In the genomic region with DNA sequence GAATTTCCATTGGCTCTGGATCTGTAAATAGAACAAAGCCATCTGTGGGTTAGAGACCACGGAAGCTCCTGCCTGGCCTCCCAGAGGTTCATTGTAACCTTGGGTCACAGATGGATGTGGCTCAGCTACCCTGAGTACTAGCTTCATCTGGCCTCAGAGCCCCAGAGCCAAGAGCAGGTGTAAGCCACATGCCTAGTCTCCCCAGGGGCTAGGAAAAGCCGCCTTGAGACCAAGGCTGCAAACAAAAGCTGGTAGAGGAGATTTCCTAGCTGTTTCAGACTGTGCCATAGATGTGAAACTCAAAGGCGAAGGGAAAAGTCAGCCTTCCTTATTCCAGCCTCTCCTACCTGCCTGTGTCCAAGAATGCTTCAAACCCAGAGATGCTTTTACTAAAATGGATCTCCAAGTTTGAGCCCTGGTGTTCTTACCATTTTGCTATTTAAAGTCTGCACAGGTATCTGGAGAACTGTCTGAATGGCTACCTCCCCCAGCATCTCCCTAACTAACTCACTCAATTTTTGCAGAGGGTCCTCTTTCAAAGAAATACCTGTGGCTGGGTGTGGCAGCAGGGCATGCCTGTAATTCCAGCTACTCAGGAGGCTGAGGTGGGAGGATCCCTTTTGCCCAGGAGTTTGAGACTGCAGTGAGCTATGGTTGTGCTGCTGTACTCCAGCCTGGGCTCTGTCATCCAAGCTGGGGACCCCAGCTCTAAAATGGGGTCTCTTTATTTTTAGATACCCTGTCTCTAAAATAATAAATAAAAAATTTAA, we compare ENCODE assay signal across 22 cellular contexts. TPM values are rescaled to one million over a fixed set of nuclear protein-coding genes. Genes with fewer than 3 reads are reported as not detected.
DNase-seq lines count a peak whose midpoint lies in the region; ATAC-seq lines count a peak whose summit lies in the region.
"Had no signal": no experiment of that assay in that cellular context is flagged by ENCODE, and none has a peak within 500 bp of the region (broad histone marks: within the 10 kb centered on the region; RNA-seq: fewer than 3 reads in every experiment).

No MANE protein-coding gene starts in this region.

- ATAC-seq in T-helper 17 cell, result no peak
- ATAC-seq: activated naive CD4-positive, alpha-beta T cell treated with anti-CD3 and anti-CD28 coated beads, Interleukin-2, amount 50 U/mL, for 72 hours; activated T-cell treated with anti-CD3 and anti-CD28 coated beads, Interleukin-2, amount 50 U/mL, for 4 hours; foreskin keratinocyte; HepG2; left cardiac atrium; Right ventricle myocardium inferior had no signal

- no peak overlapping the region for H3K4me3 Mint-ChIP-seq in T-helper 17 cell
- H3K4me3 Mint-ChIP-seq: activated CD4-positive, alpha-beta memory T cell treated with anti-CD3 and anti-CD28 coated beads, Interleukin-2, amount 10 ng/mL, durations not matched to agents 7 days and 5 days; activated T-cell treated with anti-CD3 and anti-CD28 coated beads, Interleukin-2, amount 50 U/mL, for 4 hours; dendritic cell treated with granulocyte-macrophage colony-stimulating factor and Interleukin-4, amounts not matched to agents 40 ng/mL and 50 ng/mL, for 4 days had no signal

- no peaks in the 10 kb centered on the region for H3K9me3 ChIP-seq in T-helper 17 cell (ENCODE audit: control insufficient read depth, low read length, poor library complexity, severe bottlenecking)
- H3K9me3 ChIP-seq: right atrium auricular region, transverse colon had no signal

- H3K27ac Mint-ChIP-seq in T-helper 17 cell, result no peak overlapping the region
- H3K27ac Mint-ChIP-seq: activated CD4-positive, alpha-beta memory T cell treated with anti-CD3 and anti-CD28 coated beads, Interleukin-2, amount 10 ng/mL, durations not matched to agents 7 days and 5 days; activated naive CD4-positive, alpha-beta T cell treated with anti-CD3 and anti-CD28 coated beads, Interleukin-2, amount 50 U/mL, for 72 hours; dendritic cell treated with granulocyte-macrophage colony-stimulating factor and Interleukin-4, amounts not matched to agents 40 ng/mL and 50 ng/mL, for 4 days had no signal

- DNase-seq in NCI-H1417 (lab: John Stamatoyannopoulos, UW), result peak; percentile 49 to 79 (median 74)
- no peak for DNase-seq in NCI-H1417 treated with DMSO at 0.1 percent for 48 hours (lab: John Stamatoyannopoulos, UW)
- peak; percentile 29 for DNase-seq in NCI-H1694 (lab: John Stamatoyannopoulos, UW)
- peak; percentile 82 for DNase-seq in SK-N-DZ (ENCODE audit: low spot score)
- peak; percentile 78 for DNase-seq in myocyte (ENCODE audit: low read depth)
- DNase-seq in Ammon's horn (ENCODE audit: low spot score), result no peak
- no peak for DNase-seq in activated CD4-positive, alpha-beta T cell treated with anti-CD3 and anti-CD28 coated beads for 1 hour
- DNase-seq in T-helper 17 cell, result no peak
- DNase-seq: 8988T; activated CD4-positive, alpha-beta memory T cell treated with anti-CD3 and anti-CD28 coated beads, Interleukin-2, amount 10 ng/mL, durations not matched to agents 7 days and 5 days; activated T-cell treated with anti-CD3 and anti-CD28 coated beads, Interleukin-2, amount 50 U/mL, for 4 hours; DMS79; foreskin keratinocyte; left cardiac atrium; stimulated activated CD4-positive, alpha-beta T cell treated with anti-CD3 and anti-CD28 coated beads, Interleukin-15, amount 100 ng/mL, for 24 hours; stimulated activated naive CD4-positive, alpha-beta T cell treated with Interleukin-2 at 50 U/mL for 16 hours; transverse colon had no signal

- no peaks in the 10 kb centered on the region for H3K36me3 Mint-ChIP-seq in T-helper 17 cell (ENCODE audit: low read depth)

- no peaks in the 10 kb centered on the region for H3K4me1 Mint-ChIP-seq in T-helper 17 cell
- H3K4me1 Mint-ChIP-seq: activated CD4-positive, alpha-beta memory T cell treated with anti-CD3 and anti-CD28 coated beads, Interleukin-2, amount 10 ng/mL, durations not matched to agents 7 days and 5 days had no signal

- peaks cover 30% of the 10 kb centered on the region for H3K27me3 Mint-ChIP-seq in T-helper 17 cell
- H3K27me3 Mint-ChIP-seq: dendritic cell treated with granulocyte-macrophage colony-stimulating factor and Interleukin-4, amounts not matched to agents 40 ng/mL and 50 ng/mL, for 4 days had no signal

RNA-seq across cellular contexts. Expression of gene MAP1B, which starts 42.3 kb away (rescaled TPM):
- 86.5 and 93.2 TPM in 2 replicates for polyA plus RNA-seq in SK-N-DZ (2014; cell fraction: cytosol; rRNA removed)
- polyA plus RNA-seq in SK-N-DZ (2014; cell fraction: nucleus; rRNA removed), result 32.0 and 53.3 TPM in 2 replicates
- total RNA-seq in myocyte (60.3 and 113 TPM in 2 replicates), T-helper 17 cell (1 to 10 TPM in 1 of 2 donors, under 1 TPM in 1; 0.05 to 1.4 TPM)
- polyA plus RNA-seq in myocyte (2012), result 62.9 TPM

Comparison
In these comparisons a context has a peak if more than half of its experiments do, and no peak if none do; other contexts are left out.
1. DNase-seq: peak in NCI-H1417 (3 of 3), NCI-H1694 (single experiment), SK-N-DZ (single experiment) and myocyte (single experiment); none in NCI-H1417 treated with DMSO at 0.1 percent for 48 hours (single experiment), Ammon's horn (single experiment), activated CD4-positive, alpha-beta T cell treated with anti-CD3 and anti-CD28 coated beads for 1 hour (single experiment) and T-helper 17 cell (0 of 3).
2. RNA of gene MAP1B, which starts 42.3 kb away (total RNA-seq): 60.3 to 113 TPM in myocyte; 0.05 to 1.4 TPM in T-helper 17 cell; every median in the first group is over 10 times any median in the second.